1 cellular context compared by ENCODE assay signal in genomic region chr6:9539231-9539755, GRCh38.
TF ChIP-seq lines count a peak whose summit lies in the region.

No MANE protein-coding gene starts in this region.

TF ChIP-seq in IMR-90, 13 proteins besides CTCF, POLR2A, EP300 and RAD21 (continued from another document):
- TF ChIP-seq MAZ (IDR thresholded peaks at IDR 0.05; ENCODE audit: borderline replicate concordance, low read depth, low read length) (no peak), BHLHE40 (IDR thresholded peaks at IDR 0.05; ENCODE audit: low read depth, low read length) (no peak), NFE2L2 (IDR thresholded peaks at IDR 0.05; ENCODE audit: low read depth, low read length) (no peak), MAFK (IDR thresholded peaks at IDR 0.05; ENCODE audit: low read depth, low read length) (no peak), USF2 (IDR thresholded peaks at IDR 0.05; ENCODE audit: low read depth, low read length) (no peak), FOS (IDR thresholded peaks at IDR 0.05; ENCODE audit: low read depth, low read length) (no peak), CEBPB (IDR thresholded peaks at IDR 0.05; ENCODE audit: low read depth, low read length) (no peak), RCOR1 (IDR thresholded peaks at IDR 0.05; ENCODE audit: insufficient replicate concordance, low read length) (no peak)
TF ChIP-seq in IMR-90: peak in this region for 0.
